22 cellular contexts compared by ENCODE assay signal in the genomic region with DNA sequence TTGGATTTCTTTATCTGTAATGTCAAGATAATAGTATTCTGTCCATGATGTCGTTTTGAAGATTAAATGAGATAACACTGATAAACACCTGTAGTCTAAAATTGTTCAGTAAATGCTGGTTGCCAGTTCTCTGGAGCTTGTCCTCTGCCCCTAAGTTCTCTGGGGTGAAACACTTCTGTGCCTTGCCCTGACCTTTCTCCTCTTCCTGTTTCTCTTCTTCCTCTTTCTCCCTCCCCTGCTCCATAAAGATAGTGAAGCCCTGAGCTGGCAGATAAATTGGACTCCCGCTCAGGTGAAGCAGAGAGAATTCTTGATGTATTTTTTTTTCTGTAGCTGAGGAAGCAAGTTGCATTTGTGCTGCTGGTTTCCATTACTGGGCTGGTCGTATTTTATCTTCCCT.
"Had no signal": no experiment of that assay in that cellular context is flagged by ENCODE, and none has a peak within 500 bp of the region (broad histone marks: within the 10 kb centered on the region; RNA-seq: fewer than 3 reads in every experiment).

No MANE protein-coding gene starts in this region.

- H3K4me3 ChIP-seq: body of pancreas, coronary artery, skin epidermis, upper lobe of right lung had no signal

- H3K36me3 ChIP-seq: upper lobe of right lung had no signal

- H3K9me3 Mint-ChIP-seq: activated CD8-positive, alpha-beta T cell treated with anti-CD3 and anti-CD28 coated beads for 36 hours; activated naive CD8-positive, alpha-beta T cell treated with anti-CD3 and anti-CD28 coated beads for 36 hours; natural killer cell; stimulated activated naive CD8-positive, alpha-beta T cell treated with anti-CD3 and anti-CD28 coated beads, Interleukin-15, Interleukin-2, amounts not matched to agents 100 ng/mL and 50 ng/mL, for 24 hours had no signal

- DNase-seq: activated CD4-positive, alpha-beta T cell treated with anti-CD3 and anti-CD28 coated beads for 48 hours; activated CD8-positive, alpha-beta memory T cell treated with anti-CD3 and anti-CD28 coated beads, Interleukin-2, amount 50 U/mL, for 4 hours; activated CD8-positive, alpha-beta T cell treated with anti-CD3 and anti-CD28 coated beads for 36 hours; activated naive CD8-positive, alpha-beta T cell treated with anti-CD3 and anti-CD28 coated beads for 36 hours; activated T-cell treated with anti-CD3 and anti-CD28 coated beads, Interleukin-2, amount 50 U/mL, for 48 hours; amygdala; body of pancreas; central memory CD4-positive, alpha-beta T cell; hippocampal formation; mesendoderm; natural killer cell; occipital lobe; stimulated activated CD4-positive, alpha-beta T cell treated with anti-CD3 and anti-CD28 coated beads, Interleukin-4, amount 100 ng/mL, for 4 hours; stimulated activated CD8-positive, alpha-beta memory T cell treated with anti-CD3 and anti-CD28 coated beads, Interleukin-4, amount 100 ng/mL, for 48 hours; T-cell; T-helper 9 cell; upper lobe of right lung had no signal

- H3K4me3 Mint-ChIP-seq: activated CD8-positive, alpha-beta T cell treated with anti-CD3 and anti-CD28 coated beads for 36 hours; activated naive CD8-positive, alpha-beta T cell treated with anti-CD3 and anti-CD28 coated beads for 36 hours; natural killer cell; stimulated activated naive CD8-positive, alpha-beta T cell treated with anti-CD3 and anti-CD28 coated beads, Interleukin-15, Interleukin-2, amounts not matched to agents 100 ng/mL and 50 ng/mL, for 24 hours; T-cell; WTC11 had no signal

- H3K27ac ChIP-seq: body of pancreas, coronary artery, skin epidermis, upper lobe of right lung had no signal

- H3K27ac Mint-ChIP-seq: activated CD8-positive, alpha-beta T cell treated with anti-CD3 and anti-CD28 coated beads for 36 hours; activated naive CD8-positive, alpha-beta T cell treated with anti-CD3 and anti-CD28 coated beads for 36 hours; natural killer cell; T-cell; WTC11 had no signal

- H3K4me1 ChIP-seq: body of pancreas, upper lobe of right lung had no signal

- H3K9me3 ChIP-seq: body of pancreas, upper lobe of right lung had no signal

- ATAC-seq: activated CD8-positive, alpha-beta T cell treated with anti-CD3 and anti-CD28 coated beads for 36 hours; body of pancreas; esophagus mucosa; natural killer cell; T-cell; upper lobe of right lung; WTC11 had no signal

- H3K27me3 Mint-ChIP-seq: activated CD8-positive, alpha-beta T cell treated with anti-CD3 and anti-CD28 coated beads for 36 hours; activated naive CD8-positive, alpha-beta T cell treated with anti-CD3 and anti-CD28 coated beads for 36 hours; stimulated activated naive CD8-positive, alpha-beta T cell treated with anti-CD3 and anti-CD28 coated beads, Interleukin-15, Interleukin-2, amounts not matched to agents 100 ng/mL and 50 ng/mL, for 24 hours; T-cell had no signal

- H3K36me3 Mint-ChIP-seq: natural killer cell, T-cell, WTC11 had no signal
